In the genomic region with DNA sequence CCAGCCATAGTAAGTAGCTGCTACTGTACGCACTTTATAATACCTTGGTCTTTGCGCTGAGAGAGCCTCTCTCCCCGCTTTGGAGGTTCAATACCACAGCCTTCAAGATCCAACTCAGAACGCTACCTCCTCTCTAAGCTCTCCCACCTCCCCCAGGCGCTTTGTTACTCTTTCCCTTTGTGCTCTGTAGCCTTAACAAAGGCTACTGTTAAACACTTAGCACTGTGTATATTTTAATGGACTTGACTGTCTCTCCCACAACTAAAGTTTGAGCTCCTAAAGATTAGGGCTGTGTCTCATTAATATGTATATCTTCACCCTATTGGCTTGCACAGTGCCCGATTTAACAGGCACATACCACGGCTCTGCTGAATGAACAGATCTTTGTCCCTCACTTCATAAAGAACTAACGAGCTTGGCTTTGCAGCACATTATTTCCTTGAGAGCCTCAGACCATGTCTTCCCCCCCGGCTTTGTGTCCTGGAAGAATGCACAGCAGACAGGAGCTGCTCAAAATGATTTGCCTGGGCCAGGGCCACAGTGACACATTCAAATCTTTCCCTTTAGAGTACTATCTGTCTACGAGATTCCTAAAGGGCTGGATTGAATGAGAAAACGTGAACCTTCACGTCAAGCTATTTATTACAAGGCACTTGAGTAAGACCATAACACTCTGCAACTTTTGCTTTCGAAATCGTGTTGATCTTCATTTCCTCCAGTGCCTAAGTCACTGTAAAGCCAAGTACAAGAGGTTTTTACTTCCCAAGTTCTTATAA, we compare ENCODE assay signal across 2 cellular contexts.
TF ChIP-seq lines count a peak whose summit lies in the region.

No MANE protein-coding gene starts in this region.

TF ChIP-seq in liver, 16 proteins besides CTCF, POLR2A, EP300 and RAD21:
- TF ChIP-seq SP1 (IDR thresholded peaks at IDR 0.05), result no peak
- TF ChIP-seq FOXA2 (IDR thresholded peaks at IDR 0.05), result no peak
- TF ChIP-seq, protein P1, sequence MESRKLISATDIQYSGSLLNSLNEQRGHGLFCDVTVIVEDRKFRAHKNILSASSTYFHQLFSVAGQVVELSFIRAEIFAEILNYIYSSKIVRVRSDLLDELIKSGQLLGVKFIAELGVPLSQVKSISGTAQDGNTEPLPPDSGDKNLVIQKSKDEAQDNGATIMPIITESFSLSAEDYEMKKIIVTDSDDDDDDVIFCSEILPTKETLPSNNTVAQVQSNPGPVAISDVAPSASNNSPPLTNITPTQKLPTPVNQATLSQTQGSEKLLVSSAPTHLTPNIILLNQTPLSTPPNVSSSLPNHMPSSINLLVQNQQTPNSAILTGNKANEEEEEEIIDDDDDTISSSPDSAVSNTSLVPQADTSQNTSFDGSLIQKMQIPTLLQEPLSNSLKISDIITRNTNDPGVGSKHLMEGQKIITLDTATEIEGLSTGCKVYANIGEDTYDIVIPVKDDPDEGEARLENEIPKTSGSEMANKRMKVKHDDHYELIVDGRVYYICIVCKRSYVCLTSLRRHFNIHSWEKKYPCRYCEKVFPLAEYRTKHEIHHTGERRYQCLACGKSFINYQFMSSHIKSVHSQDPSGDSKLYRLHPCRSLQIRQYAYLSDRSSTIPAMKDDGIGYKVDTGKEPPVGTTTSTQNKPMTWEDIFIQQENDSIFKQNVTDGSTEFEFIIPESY (IDR thresholded peaks at IDR 0.05), result no peak
- TF ChIP-seq, protein P2, sequence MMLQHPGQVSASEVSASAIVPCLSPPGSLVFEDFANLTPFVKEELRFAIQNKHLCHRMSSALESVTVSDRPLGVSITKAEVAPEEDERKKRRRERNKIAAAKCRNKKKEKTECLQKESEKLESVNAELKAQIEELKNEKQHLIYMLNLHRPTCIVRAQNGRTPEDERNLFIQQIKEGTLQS (IDR thresholded peaks at IDR 0.05), result no peak
- no peak for TF ChIP-seq FOXA1 (IDR thresholded peaks at IDR 0.05)
- no peak for TF ChIP-seq JUND (IDR thresholded peaks at IDR 0.05)
- TF ChIP-seq, protein P3, sequence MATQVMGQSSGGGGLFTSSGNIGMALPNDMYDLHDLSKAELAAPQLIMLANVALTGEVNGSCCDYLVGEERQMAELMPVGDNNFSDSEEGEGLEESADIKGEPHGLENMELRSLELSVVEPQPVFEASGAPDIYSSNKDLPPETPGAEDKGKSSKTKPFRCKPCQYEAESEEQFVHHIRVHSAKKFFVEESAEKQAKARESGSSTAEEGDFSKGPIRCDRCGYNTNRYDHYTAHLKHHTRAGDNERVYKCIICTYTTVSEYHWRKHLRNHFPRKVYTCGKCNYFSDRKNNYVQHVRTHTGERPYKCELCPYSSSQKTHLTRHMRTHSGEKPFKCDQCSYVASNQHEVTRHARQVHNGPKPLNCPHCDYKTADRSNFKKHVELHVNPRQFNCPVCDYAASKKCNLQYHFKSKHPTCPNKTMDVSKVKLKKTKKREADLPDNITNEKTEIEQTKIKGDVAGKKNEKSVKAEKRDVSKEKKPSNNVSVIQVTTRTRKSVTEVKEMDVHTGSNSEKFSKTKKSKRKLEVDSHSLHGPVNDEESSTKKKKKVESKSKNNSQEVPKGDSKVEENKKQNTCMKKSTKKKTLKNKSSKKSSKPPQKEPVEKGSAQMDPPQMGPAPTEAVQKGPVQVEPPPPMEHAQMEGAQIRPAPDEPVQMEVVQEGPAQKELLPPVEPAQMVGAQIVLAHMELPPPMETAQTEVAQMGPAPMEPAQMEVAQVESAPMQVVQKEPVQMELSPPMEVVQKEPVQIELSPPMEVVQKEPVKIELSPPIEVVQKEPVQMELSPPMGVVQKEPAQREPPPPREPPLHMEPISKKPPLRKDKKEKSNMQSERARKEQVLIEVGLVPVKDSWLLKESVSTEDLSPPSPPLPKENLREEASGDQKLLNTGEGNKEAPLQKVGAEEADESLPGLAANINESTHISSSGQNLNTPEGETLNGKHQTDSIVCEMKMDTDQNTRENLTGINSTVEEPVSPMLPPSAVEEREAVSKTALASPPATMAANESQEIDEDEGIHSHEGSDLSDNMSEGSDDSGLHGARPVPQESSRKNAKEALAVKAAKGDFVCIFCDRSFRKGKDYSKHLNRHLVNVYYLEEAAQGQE (IDR thresholded peaks at IDR 0.05), result no peak
- TF ChIP-seq TAF1 (conservative IDR thresholded peaks at IDR 0.05), result no peak
- TF ChIP-seq EGR1 (IDR thresholded peaks at IDR 0.05; ENCODE audit: low read depth in 2 of 2), result no peak
- no peak for TF ChIP-seq RXRA (IDR thresholded peaks at IDR 0.05)

TF ChIP-seq in HepG2, 621 proteins besides CTCF, POLR2A, EP300 and RAD21:
- no peak for TF ChIP-seq MXI1 (IDR thresholded peaks at IDR 0.05; ENCODE audit: borderline replicate concordance, low read depth, low read length)
- TF ChIP-seq, protein P4, sequence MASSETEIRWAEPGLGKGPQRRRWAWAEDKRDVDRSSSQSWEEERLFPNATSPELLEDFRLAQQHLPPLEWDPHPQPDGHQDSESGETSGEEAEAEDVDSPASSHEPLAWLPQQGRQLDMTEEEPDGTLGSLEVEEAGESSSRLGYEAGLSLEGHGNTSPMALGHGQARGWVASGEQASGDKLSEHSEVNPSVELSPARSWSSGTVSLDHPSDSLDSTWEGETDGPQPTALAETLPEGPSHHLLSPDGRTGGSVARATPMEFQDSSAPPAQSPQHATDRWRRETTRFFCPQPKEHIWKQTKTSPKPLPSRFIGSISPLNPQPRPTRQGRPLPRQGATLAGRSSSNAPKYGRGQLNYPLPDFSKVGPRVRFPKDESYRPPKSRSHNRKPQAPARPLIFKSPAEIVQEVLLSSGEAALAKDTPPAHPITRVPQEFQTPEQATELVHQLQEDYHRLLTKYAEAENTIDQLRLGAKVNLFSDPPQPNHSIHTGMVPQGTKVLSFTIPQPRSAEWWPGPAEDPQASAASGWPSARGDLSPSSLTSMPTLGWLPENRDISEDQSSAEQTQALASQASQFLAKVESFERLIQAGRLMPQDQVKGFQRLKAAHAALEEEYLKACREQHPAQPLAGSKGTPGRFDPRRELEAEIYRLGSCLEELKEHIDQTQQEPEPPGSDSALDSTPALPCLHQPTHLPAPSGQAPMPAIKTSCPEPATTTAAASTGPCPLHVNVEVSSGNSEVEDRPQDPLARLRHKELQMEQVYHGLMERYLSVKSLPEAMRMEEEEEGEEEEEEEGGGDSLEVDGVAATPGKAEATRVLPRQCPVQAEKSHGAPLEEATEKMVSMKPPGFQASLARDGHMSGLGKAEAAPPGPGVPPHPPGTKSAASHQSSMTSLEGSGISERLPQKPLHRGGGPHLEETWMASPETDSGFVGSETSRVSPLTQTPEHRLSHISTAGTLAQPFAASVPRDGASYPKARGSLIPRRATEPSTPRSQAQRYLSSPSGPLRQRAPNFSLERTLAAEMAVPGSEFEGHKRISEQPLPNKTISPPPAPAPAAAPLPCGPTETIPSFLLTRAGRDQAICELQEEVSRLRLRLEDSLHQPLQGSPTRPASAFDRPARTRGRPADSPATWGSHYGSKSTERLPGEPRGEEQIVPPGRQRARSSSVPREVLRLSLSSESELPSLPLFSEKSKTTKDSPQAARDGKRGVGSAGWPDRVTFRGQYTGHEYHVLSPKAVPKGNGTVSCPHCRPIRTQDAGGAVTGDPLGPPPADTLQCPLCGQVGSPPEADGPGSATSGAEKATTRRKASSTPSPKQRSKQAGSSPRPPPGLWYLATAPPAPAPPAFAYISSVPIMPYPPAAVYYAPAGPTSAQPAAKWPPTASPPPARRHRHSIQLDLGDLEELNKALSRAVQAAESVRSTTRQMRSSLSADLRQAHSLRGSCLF (CRISPR knock-in tag; IDR thresholded peaks at IDR 0.05; ENCODE audit: borderline replicate concordance), result no peak
- TF ChIP-seq HNRNPLL (IDR thresholded peaks at IDR 0.05; ENCODE audit: low read depth, low read length, poor library complexity, severe bottlenecking), result no peak
- TF ChIP-seq FOXK2 (IDR thresholded peaks at IDR 0.05), result no peak
- no peak for TF ChIP-seq MXD4 (CRISPR knock-in tag; IDR thresholded peaks at IDR 0.05)
- TF ChIP-seq BCL6 (CRISPR knock-in tag; IDR thresholded peaks at IDR 0.05), result no peak
- TF ChIP-seq RARG (CRISPR knock-in tag; IDR thresholded peaks at IDR 0.05; ENCODE audit: low read depth), result no peak
- TF ChIP-seq, protein P5, sequence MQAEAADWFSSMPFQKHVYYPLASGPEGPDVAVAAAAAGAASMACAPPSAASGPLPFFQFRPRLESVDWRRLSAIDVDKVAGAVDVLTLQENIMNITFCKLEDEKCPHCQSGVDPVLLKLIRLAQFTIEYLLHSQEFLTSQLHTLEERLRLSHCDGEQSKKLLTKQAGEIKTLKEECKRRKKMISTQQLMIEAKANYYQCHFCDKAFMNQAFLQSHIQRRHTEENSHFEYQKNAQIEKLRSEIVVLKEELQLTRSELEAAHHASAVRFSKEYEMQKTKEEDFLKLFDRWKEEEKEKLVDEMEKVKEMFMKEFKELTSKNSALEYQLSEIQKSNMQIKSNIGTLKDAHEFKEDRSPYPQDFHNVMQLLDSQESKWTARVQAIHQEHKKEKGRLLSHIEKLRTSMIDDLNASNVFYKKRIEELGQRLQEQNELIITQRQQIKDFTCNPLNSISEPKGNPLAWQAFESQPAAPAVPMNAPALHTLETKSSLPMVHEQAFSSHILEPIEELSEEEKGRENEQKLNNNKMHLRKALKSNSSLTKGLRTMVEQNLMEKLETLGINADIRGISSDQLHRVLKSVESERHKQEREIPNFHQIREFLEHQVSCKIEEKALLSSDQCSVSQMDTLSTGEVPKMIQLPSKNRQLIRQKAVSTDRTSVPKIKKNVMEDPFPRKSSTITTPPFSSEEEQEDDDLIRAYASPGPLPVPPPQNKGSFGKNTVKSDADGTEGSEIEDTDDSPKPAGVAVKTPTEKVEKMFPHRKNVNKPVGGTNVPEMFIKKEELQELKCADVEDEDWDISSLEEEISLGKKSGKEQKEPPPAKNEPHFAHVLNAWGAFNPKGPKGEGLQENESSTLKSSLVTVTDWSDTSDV (CRISPR knock-in tag; IDR thresholded peaks at IDR 0.05), result no peak
- TF ChIP-seq YEATS4 (CRISPR knock-in tag; IDR thresholded peaks at IDR 0.05; ENCODE audit: borderline replicate concordance), result no peak
- TF ChIP-seq ZNF570 (CRISPR knock-in tag; IDR thresholded peaks at IDR 0.05; ENCODE audit: borderline replicate concordance), result no peak
